ENCODE assay signal across 24 cellular contexts in the genomic region with DNA sequence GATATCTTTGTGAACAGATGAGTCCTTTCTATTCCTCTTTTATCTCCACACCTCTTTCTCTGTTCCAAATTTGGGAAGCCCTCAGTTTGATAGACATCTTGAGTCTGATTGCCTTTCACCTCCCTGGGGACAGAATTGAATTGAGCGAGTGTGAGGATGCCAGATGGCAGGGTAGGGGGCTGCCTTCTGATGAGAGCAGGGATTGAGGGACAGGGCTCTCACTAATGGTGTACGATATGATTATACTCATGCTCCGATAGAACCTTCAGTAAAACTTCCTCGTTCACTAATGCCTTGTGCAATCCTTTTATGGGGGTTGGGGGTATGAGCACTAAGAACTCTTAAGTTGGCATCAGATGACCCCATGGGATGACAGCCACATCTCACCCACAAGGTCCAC.
"Had no signal": no experiment of that assay in that cellular context is flagged by ENCODE, and none has a peak within 500 bp of the region (broad histone marks: within the 10 kb centered on the region; RNA-seq: fewer than 3 reads in every experiment).

No MANE protein-coding gene starts in this region.

- H3K36me3 ChIP-seq: brain microvascular endothelial cell, lower lobe of right lung, transverse colon, uterus had no signal

- H3K27me3 ChIP-seq: brain microvascular endothelial cell, hepatocyte, transverse colon, uterus had no signal

- H3K27ac ChIP-seq: brain microvascular endothelial cell, hepatocyte, lower lobe of right lung, transverse colon, uterus, VCaP had no signal

- H3K4me3 ChIP-seq: hepatocyte, lower lobe of right lung, transverse colon, uterus had no signal

- ATAC-seq: activated CD8-positive, alpha-beta T cell treated with anti-CD3 and anti-CD28 coated beads, Interleukin-2, amount 10 ng/mL, durations not matched to agents 7 days and 5 days; activated naive CD4-positive, alpha-beta T cell treated with anti-CD3 and anti-CD28 coated beads, Interleukin-2, amount 50 U/mL, for 72 hours; left lobe of liver; lower lobe of right lung; sciatic nerve; stimulated activated naive B cell treated with anti-CD40 and anti-IgM and Interleukin-4, amounts not matched to agents 10 μg/mL and 1 μg/mL and 100 μg/mL, for 72 hours had no signal

- FAIRE-seq: small intestine had no signal

- H3K4me1 ChIP-seq: lower lobe of right lung, transverse colon, uterus had no signal

- DNase-seq: activated CD4-positive, alpha-beta T cell treated with anti-CD3 and anti-CD28 coated beads for 1 hour; activated CD4-positive, alpha-beta T cell treated with anti-CD3 and anti-CD28 coated beads, Interleukin-2, amount 50 U/mL, for 1 hour; activated CD8-positive, alpha-beta T cell treated with anti-CD3 and anti-CD28 coated beads, Interleukin-2, amount 10 ng/mL, durations not matched to agents 7 days and 5 days; activated T-cell treated with anti-CD3 and anti-CD28 coated beads, Interleukin-2, amount 50 U/mL, for 1 hour; aorta; brain microvascular endothelial cell; central memory CD4-positive, alpha-beta T cell; dermis blood vessel endothelial cell; effector CD8-positive, alpha-beta T cell; erythroblast; foreskin melanocyte; immature natural killer cell; lower lobe of right lung; naive B cell; small intestine; stimulated activated CD8-positive, alpha-beta memory T cell treated with anti-CD3 and anti-CD28 coated beads, Interleukin-4, amount 100 ng/mL, for 48 hours; stimulated activated naive B cell treated with anti-CD40 and anti-IgM and Interleukin-4, amounts not matched to agents 10 μg/mL and 1 μg/mL and 100 μg/mL, for 72 hours; transverse colon; uterus had no signal
